30 cellular contexts compared by ENCODE assay signal in genomic region chr15:56385908-56386307, GRCh38. TPM values are rescaled to one million over a fixed set of nuclear protein-coding genes. Genes with fewer than 3 reads are reported as not detected.
DNase-seq lines count a peak whose midpoint lies in the region; ATAC-seq, FAIRE-seq and TF ChIP-seq lines count a peak whose summit lies in the region.
"Had no signal": no experiment of that assay in that cellular context is flagged by ENCODE, and none has a peak within 500 bp of the region (broad histone marks: within the 10 kb centered on the region; RNA-seq: fewer than 3 reads in every experiment).

No MANE protein-coding gene starts in this region.

- H3K27me3 ChIP-seq in SK-N-SH (ENCODE audit: insufficient read depth) (no peaks in the 10 kb centered on the region), Karpas-422 (ENCODE audit: low read length) (no peaks in the 10 kb centered on the region)
- H3K27me3 ChIP-seq: BE2C; BLaER1; BLaER1 treated with 17β-estradiol and CSF1 and Interleukin-3, amounts not matched to agents 10 nM and 100 nM had no signal

- H3K9ac ChIP-seq in SK-N-SH = no peak overlapping the region
- no peak overlapping the region for H3K9ac ChIP-seq in Karpas-422 (ENCODE audit: low read length)
- H3K9ac ChIP-seq: BLaER1; BLaER1 treated with 17β-estradiol and CSF1 and Interleukin-3, amounts not matched to agents 10 nM and 100 nM had no signal

- H2AFZ ChIP-seq in SK-N-SH (ENCODE audit: low read depth) (no peak overlapping the region), Karpas-422 (ENCODE audit: low read length) (no peak overlapping the region)

- H3K4me3 ChIP-seq in SK-N-SH (ENCODE audit: low read depth in 2 of 2, low read length in 1 of 2) (no peak overlapping the region), Karpas-422 (ENCODE audit: low read length) (no peak overlapping the region), lower leg skin (ENCODE audit: low read depth, poor library complexity, severe bottlenecking) (no peak overlapping the region)
- H3K4me3 ChIP-seq: A549; BLaER1; BLaER1 treated with 17β-estradiol and CSF1 and Interleukin-3, amounts not matched to agents 10 nM and 100 nM had no signal

- H3K9me2 ChIP-seq in SK-N-SH (peaks cover 6% of the 10 kb centered on the region; the same call in 1 of the 2 replicates), Karpas-422 (replicated peaks; ENCODE audit: insufficient read depth, low read length) (no peaks in the 10 kb centered on the region)

- intact Hi-C loops in lower leg skin (cut with DNase I; ENCODE audit: low total_unique reads) = no loop called here

- ATAC-seq in SK-N-SH treated with all-trans-retinoic acid at 6 μM for 48 hours (no peak), HG03175 (IDR thresholded peaks at IDR 0.05; ENCODE audit: unreplicated experiment) (no peak)
- ATAC-seq: A549; CD8-positive, alpha-beta T cell had no signal

- CTCF ChIA-PET in SK-N-SH (lab: Yijun Ruan, JAX) = interaction anchor here (1.5 kb wide), 1 partner anchor 141 kb away, joined by 5 read pairs; no protein-coding TSS in a partner anchor

- H3K36me3 ChIP-seq in SK-N-SH (replicated peaks in 1 of 2; ENCODE audit: control insufficient read depth in 1 of 2, insufficient read depth in 2 of 2, low read length in 1 of 2) = peaks cover 0 to 13% of the 10 kb centered on the region in 2 experiments
- 0 out of 2 replicates have a peak, but pooled peaks cover 3% of the 10 kb centered on the region for H3K36me3 ChIP-seq in Karpas-422 (ENCODE audit: insufficient read depth, low read length)
- H3K36me3 ChIP-seq: BE2C; BLaER1; BLaER1 treated with 17β-estradiol and CSF1 and Interleukin-3, amounts not matched to agents 10 nM and 100 nM had no signal

- no peaks in the 10 kb centered on the region for H3K4me1 ChIP-seq in SK-N-SH (ENCODE audit: control insufficient read depth in 1 of 2, insufficient read depth in 2 of 2, low read depth in 1 of 2, low read length in 1 of 2)
- H3K4me1 ChIP-seq in Karpas-422 (ENCODE audit: low read length) = no peaks in the 10 kb centered on the region
- H3K4me1 ChIP-seq: A549; BE2C; BLaER1; BLaER1 treated with 17β-estradiol and CSF1 and Interleukin-3, amounts not matched to agents 10 nM and 100 nM had no signal

- H3K9me3 ChIP-seq in SK-N-SH (no peaks in the 10 kb centered on the region), Karpas-422 (ENCODE audit: low read length) (no peaks in the 10 kb centered on the region)
- H3K9me3 ChIP-seq: BE2C, BLaER1, Caco-2 had no signal

- WGBS in SK-N-SH (ENCODE audit: low lambda C conversion rate) = 58% methylated on average over 3 of the region's 3 CpGs
- WGBS in lower leg skin, 2 donors = 92 to 94% methylated on average over 3 of the region's 3 CpGs

- no peak overlapping the region for H3K27ac ChIP-seq in SK-N-SH (ENCODE audit: low read depth in 2 of 2, low read length in 1 of 2)
- no peak overlapping the region for H3K27ac ChIP-seq in Karpas-422 (ENCODE audit: low read length)
- H3K27ac ChIP-seq: 22Rv1; A549; BLaER1; BLaER1 treated with 17β-estradiol and CSF1 and Interleukin-3, amounts not matched to agents 10 nM and 100 nM; C4-2B had no signal

- peak; percentile 29 for FAIRE-seq in D721Med (lab: Jason Lieb, UNC)

- H3K79me2 ChIP-seq in SK-N-SH (ENCODE audit: insufficient read depth) (no peaks in the 10 kb centered on the region), Karpas-422 (ENCODE audit: low read length) (no peaks in the 10 kb centered on the region)

- no peak for TF ChIP-seq EP300 in SK-N-SH (IDR thresholded peaks at IDR 0.05; ENCODE audit: borderline replicate concordance in 1 of 2, low read depth in 1 of 2, low read length in 1 of 2)

- H4K20me1 ChIP-seq in SK-N-SH (ENCODE audit: insufficient read depth) (no peaks in the 10 kb centered on the region), Karpas-422 (ENCODE audit: insufficient read depth, low read depth, low read length) (no peaks in the 10 kb centered on the region)
- H4K20me1 ChIP-seq: BLaER1; BLaER1 treated with 17β-estradiol and CSF1 and Interleukin-3, amounts not matched to agents 10 nM and 100 nM had no signal

- no peaks in the 10 kb centered on the region for H3F3A ChIP-seq in SK-N-SH (replicated peaks; ENCODE audit: insufficient read depth)

- H3K4me2 ChIP-seq in SK-N-SH (no peak overlapping the region), Karpas-422 (ENCODE audit: low read depth, low read length, poor library complexity, severe bottlenecking) (no peak overlapping the region)
- H3K4me2 ChIP-seq: A549; BLaER1; BLaER1 treated with 17β-estradiol and CSF1 and Interleukin-3, amounts not matched to agents 10 nM and 100 nM had no signal

- no peak for TF ChIP-seq RAD21 in SK-N-SH (IDR thresholded peaks at IDR 0.05; ENCODE audit: low read length)

- no peak for TF ChIP-seq POLR2A in lower leg skin (IDR thresholded peaks at IDR 0.05)

- DNase-seq in SK-N-SH = no peak
- DNase-seq in D721Med (ENCODE audit: insufficient read length, low spot score) = no peak
- DNase-seq in Karpas-422 = peak; percentile 6
- DNase-seq in lower leg skin (ENCODE audit: low spot score in 2 of 2) = no peak
- DNase-seq: 8988T; ACHN; AML-193; BE2C; C1 segment of cervical spinal cord; Caco-2; Calu3; CD4-positive, alpha-beta memory T cell; CD4-positive, alpha-beta T cell; CD4-positive, CD25-positive, alpha-beta regulatory T cell; CD8-positive, alpha-beta memory T cell; CD8-positive, alpha-beta T cell; COR-L47; DMS 273 treated with DMSO at 0.1 percent for 48 hours; DMS153; DMS79; DMS79 treated with DMSO at 0.1 percent for 48 hours; DND-41; EL had no signal

- TF ChIP-seq CTCF in SK-N-SH (IDR thresholded peaks at IDR 0.05) (no peak), D721Med (IDR thresholded peaks at IDR 0.05; ENCODE audit: insufficient read depth, missing control alignments) (no peak), lower leg skin (IDR thresholded peaks at IDR 0.05) (no peak)

- POLR2A ChIA-PET in SK-N-SH (lab: Yijun Ruan, JAX) = no interaction called here

TF ChIP-seq in SK-N-SH treated with all-trans-retinoic acid at 6 μM for 48 hours, 23 proteins besides CTCF, POLR2A, EP300 and RAD21:
- TF ChIP-seq POU6F1 (CRISPR knock-in tag; IDR thresholded peaks at IDR 0.05; ENCODE audit: borderline replicate concordance, low read depth) = no peak
- TF ChIP-seq ZNF8 (CRISPR knock-in tag; IDR thresholded peaks at IDR 0.05) = peak; percentile 91

TF ChIP-seq in SK-N-SH, 30 proteins besides CTCF, POLR2A, EP300 and RAD21:
- no peak for TF ChIP-seq TCF12 (IDR thresholded peaks at IDR 0.05)

RNA-seq across cellular contexts. Expression of gene TEX9, which starts 20.7 kb away (rescaled TPM):
- 1.9 and 2.6 TPM in 2 replicates for polyA plus RNA-seq in SK-N-SH (2012; rRNA removed)
- polyA plus RNA-seq in SK-N-SH (2012; cell fraction: cytosol; rRNA removed) = 2.8 and 4.2 TPM in 2 replicates
- polyA plus RNA-seq in SK-N-SH (2012; cell fraction: nucleus; rRNA removed) = 1.8 and 4.6 TPM in 2 replicates
- 0.94 and 8.9 TPM in 2 replicates for total RNA-seq in Karpas-422 (2014; rRNA removed; shearing (Covaris generic); ENCODE audit: low replicate concordance)
- 10 to 100 TPM in 1 of 4 donors, 1 to 10 TPM in 3; 4.9 to 16.8 (median 6.0) TPM for total RNA-seq in lower leg skin
